In genomic region chr17:42697108-42697811, GRCh38 we compare ENCODE assay signal across 23 cellular contexts. TPM values are rescaled to one million over a fixed set of nuclear protein-coding genes. Genes with fewer than 3 reads are reported as not detected.
A peak's percentile ranks its signal among the peaks of the same experiment; 100 is the strongest.
DNase-seq lines count a peak whose midpoint lies in the region; ATAC-seq lines count a peak whose summit lies in the region.
"Had no signal": no experiment of that assay in that cellular context is flagged by ENCODE, and none has a peak within 500 bp of the region (broad histone marks: within the 10 kb centered on the region; RNA-seq: fewer than 3 reads in every experiment).

No MANE protein-coding gene starts in this region.

- peak; percentile 14 for DNase-seq in activated CD4-positive, CD25-positive, alpha-beta regulatory T cell treated with anti-CD3 and anti-CD28 coated beads, Interleukin-2, amount 50 U/mL, for 72 hours
- DNase-seq in activated CD4-positive, CD25-positive, alpha-beta regulatory T cell (lab: John Stamatoyannopoulos, UW), result no peak
- DNase-seq in D341Med (ENCODE audit: low spot score) (peak; percentile 22), SK-N-DZ (ENCODE audit: low spot score) (peak; percentile 7), posterior vena cava (ENCODE audit: low spot score) (peak; percentile 65), HAP-1 (ENCODE audit: low spot score in 2 of 2) (no peak)
- DNase-seq: 8988T; AML-193; CD4-positive, alpha-beta T cell; DMS53; MM.1S; NCI-H2029; NCI-H446; NCI-H524 treated with DMSO at 0.1 percent for 48 hours; NCI-H82; NK-92 treated with Interleukin-12 subunit alpha and Interleukin-12 subunit beta, amount 100 ng/mL, for 24 hours; PC-9; SHP77 treated with DMSO at 0.1 percent for 48 hours had no signal

- no peaks in the 10 kb centered on the region for H3K9me3 ChIP-seq in HAP-1
- H3K9me3 ChIP-seq: BLaER1 treated with 17β-estradiol and CSF1 and Interleukin-3, amounts not matched to agents 10 nM and 100 nM had no signal

- H3K27ac Mint-ChIP-seq in activated T-helper 17 cell treated with anti-CD3 and anti-CD28 coated beads, Interleukin-2, amount 50 U/mL, for 72 hours, result no peak overlapping the region
- H3K27ac Mint-ChIP-seq: CD4-positive, alpha-beta T cell had no signal

- in situ Hi-C loops in HAP-1 (cut with MboI; ENCODE audit: low sequenced_read_pairs), result no loop called here

- H3K4me1 Mint-ChIP-seq in activated T-helper 17 cell treated with anti-CD3 and anti-CD28 coated beads, Interleukin-2, amount 50 U/mL, for 72 hours, result no peaks in the 10 kb centered on the region

- ATAC-seq in activated T-helper 17 cell treated with anti-CD3 and anti-CD28 coated beads, Interleukin-2, amount 50 U/mL, for 72 hours (replicated peaks), result no peak
- no peak for ATAC-seq in GM21515 (IDR thresholded peaks at IDR 0.05; ENCODE audit: unreplicated experiment)
- ATAC-seq: HCT116 had no signal

- no peaks in the 10 kb centered on the region for H3K27me3 ChIP-seq in HAP-1 (ENCODE audit: low read depth)
- H3K27me3 ChIP-seq: BLaER1 treated with 17β-estradiol and CSF1 and Interleukin-3, amounts not matched to agents 10 nM and 100 nM had no signal

- H3K36me3 ChIP-seq in HAP-1 (replicated peaks), result peaks cover 65% of the 10 kb centered on the region

- H3K9me3 Mint-ChIP-seq in activated T-helper 17 cell treated with anti-CD3 and anti-CD28 coated beads, Interleukin-2, amount 50 U/mL, for 72 hours, result no peaks in the 10 kb centered on the region
- H3K9me3 Mint-ChIP-seq: CD4-positive, alpha-beta T cell; IgD-negative memory B cell had no signal

- peaks cover 42% of the 10 kb centered on the region for H3K36me3 Mint-ChIP-seq in activated T-helper 17 cell treated with anti-CD3 and anti-CD28 coated beads, Interleukin-2, amount 50 U/mL, for 72 hours (ENCODE audit: low read depth)
- H3K36me3 Mint-ChIP-seq: IgD-negative memory B cell had no signal

- H3K4me3 ChIP-seq in HAP-1, result no peak overlapping the region
- H3K4me3 ChIP-seq: BLaER1 treated with 17β-estradiol and CSF1 and Interleukin-3, amounts not matched to agents 10 nM and 100 nM; PC-9 had no signal

- H3K27me3 Mint-ChIP-seq in activated T-helper 17 cell treated with anti-CD3 and anti-CD28 coated beads, Interleukin-2, amount 50 U/mL, for 72 hours, result no peaks in the 10 kb centered on the region
- H3K27me3 Mint-ChIP-seq: CD4-positive, alpha-beta T cell; IgD-negative memory B cell had no signal

- intact Hi-C loops in posterior vena cava (cut with DNase I), result no loop called here

- H3K4me1 ChIP-seq in HAP-1, result no peaks in the 10 kb centered on the region
- H3K4me1 ChIP-seq: BLaER1 treated with 17β-estradiol and CSF1 and Interleukin-3, amounts not matched to agents 10 nM and 100 nM had no signal

- H3K4me3 Mint-ChIP-seq in activated T-helper 17 cell treated with anti-CD3 and anti-CD28 coated beads, Interleukin-2, amount 50 U/mL, for 72 hours, result no peak overlapping the region
- H3K4me3 Mint-ChIP-seq: CD4-positive, alpha-beta T cell; IgD-negative memory B cell had no signal

RNA-seq across cellular contexts. Expression of gene CNTNAP1, which starts 14.9 kb away (rescaled TPM):
- polyA plus RNA-seq in SK-N-DZ (2014; cell fraction: cytosol; rRNA removed), result 7.9 and 10.8 TPM in 2 replicates
- polyA plus RNA-seq in SK-N-DZ (2014; cell fraction: nucleus; rRNA removed), result 64.4 and 94.2 TPM in 2 replicates
- total RNA-seq in posterior vena cava, result 10 to 100 TPM; 11.0 to 24.8 TPM
- 1 to 10 TPM in 1 of 2 donors, under 1 TPM in 1; 0.61 to 2.8 TPM for total RNA-seq in activated T-helper 17 cell treated with anti-CD3 and anti-CD28 coated beads, Interleukin-2, amount 50 U/mL, for 72 hours

RNA-seq across cellular contexts. Expression of gene CCR10, which starts 15.6 kb away (rescaled TPM):
- 35.0 and 43.0 TPM in 2 replicates for polyA plus RNA-seq in SK-N-DZ (2014; cell fraction: cytosol; rRNA removed)
- polyA plus RNA-seq in SK-N-DZ (2014; cell fraction: nucleus; rRNA removed), result 23.4 and 33.9 TPM in 2 replicates
- 1 to 10 TPM; 1.7 to 2.5 TPM for total RNA-seq in posterior vena cava
- total RNA-seq in activated T-helper 17 cell treated with anti-CD3 and anti-CD28 coated beads, Interleukin-2, amount 50 U/mL, for 72 hours, result 1 to 10 TPM in 1 of 2 donors, under 1 TPM in 1; 0.82 to 1.1 TPM
- total RNA-seq: PC-9 had no signal

RNA-seq across cellular contexts. Expression of gene PLEKHH3, which starts 20.5 kb away (rescaled TPM):
- 23.6 and 40.7 TPM in 2 replicates for polyA plus RNA-seq in SK-N-DZ (2014; cell fraction: cytosol; rRNA removed)
- 63.4 and 64.3 TPM in 2 replicates for polyA plus RNA-seq in SK-N-DZ (2014; cell fraction: nucleus; rRNA removed)
- total RNA-seq in posterior vena cava, result 10 to 100 TPM; 22.2 to 24.8 TPM
- 1 to 10 TPM in 1 of 2 donors, under 1 TPM in 1; 0.61 to 1.5 TPM for total RNA-seq in activated T-helper 17 cell treated with anti-CD3 and anti-CD28 coated beads, Interleukin-2, amount 50 U/mL, for 72 hours

RNA-seq across cellular contexts. Expression of gene TUBG2, which starts 38.2 kb away (rescaled TPM):
- polyA plus RNA-seq in SK-N-DZ (2014; cell fraction: cytosol; rRNA removed), result 13.0 and 26.2 TPM in 2 replicates
- 47.1 and 58.4 TPM in 2 replicates for polyA plus RNA-seq in SK-N-DZ (2014; cell fraction: nucleus; rRNA removed)
- total RNA-seq in posterior vena cava, result 10 to 100 TPM; 17.9 to 19.8 TPM
- 10 to 100 TPM in 1 of 2 donors, 1 to 10 TPM in 1; 7.5 to 15.7 TPM for total RNA-seq in activated T-helper 17 cell treated with anti-CD3 and anti-CD28 coated beads, Interleukin-2, amount 50 U/mL, for 72 hours

RNA-seq across cellular contexts. Expression of gene EZH1, which starts 47.6 kb away (rescaled TPM):
- 43.9 and 54.2 TPM in 2 replicates for polyA plus RNA-seq in SK-N-DZ (2014; cell fraction: cytosol; rRNA removed)
- polyA plus RNA-seq in SK-N-DZ (2014; cell fraction: nucleus; rRNA removed), result 99.1 and 158 TPM in 2 replicates
- 10 to 100 TPM; 50.2 to 53.5 TPM for total RNA-seq in posterior vena cava
- 10 to 100 TPM; 35.3 to 69.1 TPM for total RNA-seq in activated T-helper 17 cell treated with anti-CD3 and anti-CD28 coated beads, Interleukin-2, amount 50 U/mL, for 72 hours

Comparison
In these comparisons a context has a peak if more than half of its experiments do, and no peak if none do; other contexts are left out.
1. DNase-seq: peak in activated CD4-positive, CD25-positive, alpha-beta regulatory T cell treated with anti-CD3 and anti-CD28 coated beads, Interleukin-2, amount 50 U/mL, for 72 hours (single experiment), D341Med (single experiment), SK-N-DZ (single experiment) and posterior vena cava (single experiment); none in activated CD4-positive, CD25-positive, alpha-beta regulatory T cell (0 of 4) and HAP-1 (0 of 2).
2. RNA of gene PLEKHH3, which starts 20.5 kb away (total RNA-seq): 22.2 to 24.8 TPM in posterior vena cava; 0.61 to 1.5 TPM in activated T-helper 17 cell treated with anti-CD3 and anti-CD28 coated beads, Interleukin-2, amount 50 U/mL, for 72 hours; every median in the first group is over 4 times any median in the second.